Comparison of ENCODE assay signal across 7 cellular contexts in genomic region chr14:95774265-95775160, GRCh38.
DNase-seq lines count a peak whose midpoint lies in the region; ATAC-seq, FAIRE-seq and TF ChIP-seq lines count a peak whose summit lies in the region.

No MANE protein-coding gene starts in this region.

- no peak overlapping the region for H3K4me2 ChIP-seq in Karpas-422 (ENCODE audit: low read depth, low read length, poor library complexity, severe bottlenecking)

- no peaks in the 10 kb centered on the region for H3K79me2 ChIP-seq in Karpas-422 (ENCODE audit: low read length)

- TF ChIP-seq CTCF in GM06990 (IDR thresholded peaks at IDR 0.05; ENCODE audit: insufficient read depth, low read length, poor library complexity, severe bottlenecking) = peak; percentile 86
- peak; percentile 93 for TF ChIP-seq CTCF in kidney (IDR thresholded peaks at IDR 0.05; ENCODE audit: borderline replicate concordance, extremely low read depth, insufficient read depth)

- FAIRE-seq in kidney (lab: Jason Lieb, UNC) = no peak

- no peak overlapping the region for H3K27ac ChIP-seq in Karpas-422 (ENCODE audit: low read length)
- no peak overlapping the region for H3K27ac ChIP-seq in kidney (ENCODE audit: low read depth in 2 of 2, low read length in 2 of 2)

- H3K9me3 ChIP-seq in Karpas-422 (ENCODE audit: low read length) = no peaks in the 10 kb centered on the region
- no peaks in the 10 kb centered on the region for H3K9me3 ChIP-seq in kidney (ENCODE audit: control insufficient read depth in 1 of 2, low read length in 2 of 2)

- H3K4me1 ChIP-seq in Karpas-422 (ENCODE audit: low read length) = no peaks in the 10 kb centered on the region
- H3K4me1 ChIP-seq in kidney (ENCODE audit: control insufficient read depth in 1 of 2, insufficient read depth in 1 of 2, low read depth in 1 of 2, low read length in 2 of 2) = no peaks in the 10 kb centered on the region

- no peak overlapping the region for H3K9ac ChIP-seq in Karpas-422 (ENCODE audit: low read length)
- H3K9ac ChIP-seq in kidney (ENCODE audit: low read length in 2 of 2) = no peak overlapping the region

- ATAC-seq in GM18511 (IDR thresholded peaks at IDR 0.05; ENCODE audit: unreplicated experiment) = no peak

- H3K9me2 ChIP-seq in Karpas-422 (replicated peaks; ENCODE audit: insufficient read depth, low read length) = no peaks in the 10 kb centered on the region

- DNase-seq in GM06990 (ENCODE audit: extremely low read depth, insufficient read length) = peak; percentile 13
- DNase-seq in Karpas-422 = peak; percentile 91
- peak; percentile 12 for DNase-seq in T follicular helper cell (ENCODE audit: low read depth)
- peak; percentile 56 for DNase-seq in astrocyte of the hippocampus (ENCODE audit: low read depth, low spot score)
- no peak for DNase-seq in kidney
- peak; percentile 34 for DNase-seq in stimulated activated CD4-positive, alpha-beta T cell treated with anti-CD3 and anti-CD28 coated beads, Interleukin-4, amount 100 ng/mL, for 1 hour

- no peaks in the 10 kb centered on the region for H3K36me3 ChIP-seq in GM06990 (ENCODE audit: control insufficient read depth, insufficient read depth, low read length)
- H3K36me3 ChIP-seq in Karpas-422 (ENCODE audit: insufficient read depth, low read length) = no peaks in the 10 kb centered on the region
- no peaks in the 10 kb centered on the region for H3K36me3 ChIP-seq in kidney (ENCODE audit: control insufficient read depth in 1 of 2, insufficient read depth in 2 of 2, low read length in 2 of 2)

- intact Hi-C loops in kidney (cut with DNase I) = no loop called here

- H3K27me3 ChIP-seq in GM06990 (replicated peaks; ENCODE audit: control insufficient read depth, insufficient read depth, low read length) (no peaks in the 10 kb centered on the region), Karpas-422 (ENCODE audit: low read length) (no peaks in the 10 kb centered on the region)

- H2AFZ ChIP-seq in Karpas-422 (ENCODE audit: low read length) = no peak overlapping the region

- no peak overlapping the region for H3K4me3 ChIP-seq in GM06990 (replicated peaks; ENCODE audit: low read depth, low read length)
- H3K4me3 ChIP-seq in Karpas-422 (ENCODE audit: low read length) = no peak overlapping the region
- no peak overlapping the region for H3K4me3 ChIP-seq in kidney (ENCODE audit: low read length in 2 of 2)

- no peaks in the 10 kb centered on the region for H4K20me1 ChIP-seq in Karpas-422 (ENCODE audit: insufficient read depth, low read depth, low read length)
